27 cellular contexts compared by ENCODE assay signal in the genomic region with DNA sequence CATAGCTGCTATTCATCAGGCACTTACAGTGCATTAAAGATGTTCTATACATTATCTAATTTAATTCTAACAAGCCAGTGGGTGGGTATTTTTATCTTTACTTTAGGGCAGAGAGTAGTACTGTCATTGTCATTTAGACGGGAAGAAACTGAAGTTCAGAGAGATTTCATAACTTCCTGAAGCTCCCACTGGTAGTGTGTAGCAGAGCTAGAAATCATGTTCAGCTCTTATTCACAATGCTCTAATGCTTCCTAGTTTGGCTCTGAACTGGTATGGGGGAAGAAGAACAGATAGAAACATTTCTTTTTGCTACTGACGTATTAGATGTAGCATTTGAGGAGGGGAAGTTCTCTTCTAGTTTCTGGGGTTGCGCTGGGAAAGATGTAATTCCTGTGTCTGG.
DNase-seq lines count a peak whose midpoint lies in the region; ATAC-seq and TF ChIP-seq lines count a peak whose summit lies in the region.
"Had no signal": no experiment of that assay in that cellular context is flagged by ENCODE, and none has a peak within 500 bp of the region (broad histone marks: within the 10 kb centered on the region; RNA-seq: fewer than 3 reads in every experiment).

No MANE protein-coding gene starts in this region.

- no peaks in the 10 kb centered on the region for H3K9me3 ChIP-seq in mammary epithelial cell (replicated peaks; ENCODE audit: insufficient read depth, low read length)
- H3K9me3 ChIP-seq: esophagus muscularis mucosa, heart right ventricle, thoracic aorta had no signal

- WGBS in mammary epithelial cell (ENCODE audit: low coverage, missing lambda C conversion rate) = 47% methylated on average over 2 of the region's 3 CpGs

- no peaks in the 10 kb centered on the region for H3K36me3 ChIP-seq in mammary epithelial cell (ENCODE audit: insufficient read depth, low read length)
- H3K36me3 ChIP-seq: esophagus muscularis mucosa, heart right ventricle, thoracic aorta had no signal

- no peak overlapping the region for H3K4me3 ChIP-seq in mammary epithelial cell (replicated peaks in 1 of 3; ENCODE audit: insufficient read depth in 1 of 3, low read depth in 2 of 3, low read length in 3 of 3)
- H3K4me3 ChIP-seq: esophagus muscularis mucosa, heart right ventricle, SK-N-MC, skin epidermis, thoracic aorta had no signal

- H3K9ac ChIP-seq in mammary epithelial cell (ENCODE audit: insufficient read depth, low read length) = no peak overlapping the region

- H3K79me2 ChIP-seq in mammary epithelial cell (ENCODE audit: insufficient read depth, low read length) = no peaks in the 10 kb centered on the region

- TF ChIP-seq CTCF in mammary epithelial cell (conservative IDR thresholded peaks at IDR 0.05 in 1 of 2, IDR thresholded peaks at IDR 0.05 in 1 of 2; ENCODE audit: extremely low read depth in 1 of 2, insufficient read depth in 1 of 2, low read depth in 1 of 2, low read length in 2 of 2) = no peak

- H4K20me1 ChIP-seq in mammary epithelial cell (ENCODE audit: insufficient read depth, low read length) = no peaks in the 10 kb centered on the region

- peak overlapping the region; percentile 5 for H2AFZ ChIP-seq in mammary epithelial cell (ENCODE audit: low read depth, low read length)

- in situ Hi-C loops in KBM-7 (cut with MboI; ENCODE audit: low pct_unique_long_range_greater_than_20kb, low sequenced_read_pairs) (no loop called here), mammary epithelial cell (cut with MboI; ENCODE audit: low sequenced_read_pairs in 2 of 2) (no loop called here)

- intact Hi-C loops in mammary epithelial cell (cut with micrococcal nuclease) (no loop called here), sciatic nerve (cut with DNase I) (no loop called here)

- CTCF ChIA-PET in mammary epithelial cell (lab: Charles Lee; ENCODE audit: low non-redundant PET) = no interaction called here

- no peak overlapping the region for H3K4me2 ChIP-seq in mammary epithelial cell (ENCODE audit: insufficient read depth, low read depth, low read length)

- peak; percentile 51 for ATAC-seq in sciatic nerve
- no peak for ATAC-seq in HG02759 (IDR thresholded peaks at IDR 0.05; ENCODE audit: unreplicated experiment)
- no peak for ATAC-seq in GM21737 (IDR thresholded peaks at IDR 0.05; ENCODE audit: unreplicated experiment)
- ATAC-seq: CD8-positive, alpha-beta T cell; foreskin keratinocyte; heart right ventricle; stimulated activated naive CD8-positive, alpha-beta T cell treated with anti-CD3 and anti-CD28 coated beads, Interleukin-15, Interleukin-2, amounts not matched to agents 100 U/mL and 50 U/mL, for 24 hours had no signal

- DNase-seq in KBM-7 (peak; percentile 15), NOMO-1 (lab: John Stamatoyannopoulos, UW; ENCODE audit: unreplicated experiment in 2 of 2) (peak; percentile 58 to 75), mammary epithelial cell (no peak), sciatic nerve (ENCODE audit: low spot score) (no peak), NCI-H187 (lab: John Stamatoyannopoulos, UW) (no peak), NCI-H2081 (lab: John Stamatoyannopoulos, UW) (no peak)
- DNase-seq: activated CD4-positive, alpha-beta T cell treated with anti-CD3 and anti-CD28 coated beads for 4 hours; activated gamma-delta T cell; activated naive CD8-positive, alpha-beta T cell treated with anti-CD3 and anti-CD28 coated beads, Interleukin-2, amount 10 ng/mL, durations not matched to agents 7 days and 5 days; activated T-cell treated with anti-CD3 and anti-CD28 coated beads, Interleukin-2, amount 50 U/mL, for 24 hours; CD8-positive, alpha-beta T cell; dermis blood vessel endothelial cell; foreskin keratinocyte; heart right ventricle; mesendoderm; naive B cell; NCI-H2171 treated with DMSO at 0.1 percent for 48 hours; NCI-H524; nucleus accumbens; stimulated activated naive CD8-positive, alpha-beta T cell treated with anti-CD3 and anti-CD28 coated beads, Interleukin-15, Interleukin-2, amounts not matched to agents 100 U/mL and 50 U/mL, for 24 hours had no signal

- H3K27me3 ChIP-seq in mammary epithelial cell (ENCODE audit: insufficient read depth, low read length) = no peaks in the 10 kb centered on the region
- H3K27me3 ChIP-seq: esophagus muscularis mucosa had no signal

- dilution Hi-C loops in mammary epithelial cell (cut with HindIII; ENCODE audit: low sequenced_read_pairs) = loop anchor here (10.0 kb wide), 1 partner anchor 74 kb away; no protein-coding TSS in a partner anchor

- no peaks in the 10 kb centered on the region for H3K4me1 ChIP-seq in mammary epithelial cell (ENCODE audit: insufficient read depth, low read length)
- H3K4me1 ChIP-seq: esophagus muscularis mucosa, foreskin keratinocyte had no signal

- no TSS peak for BruUV-seq in mammary epithelial cell (replicated peaks; lab: Mats Ljungman, UMichigan)

- no peak overlapping the region for H3K27ac ChIP-seq in mammary epithelial cell (ENCODE audit: insufficient read depth, low read depth, low read length)
- H3K27ac ChIP-seq: esophagus muscularis mucosa, foreskin keratinocyte, heart right ventricle, RWPE1, SK-N-MC, skin epidermis, thoracic aorta had no signal

Comparison
In these comparisons a context has a peak if more than half of its experiments do, and no peak if none do; other contexts are left out.
1. DNase-seq: peak in KBM-7 (single experiment) and NOMO-1 (2 of 2); none in mammary epithelial cell (single experiment), sciatic nerve (single experiment), NCI-H187 (0 of 2) and NCI-H2081 (0 of 2).